1 cellular context compared by ENCODE assay signal in genomic region chr19:42295831-42296525, GRCh38.
A peak's percentile ranks its signal among the peaks of the same experiment; 100 is the strongest.
TF ChIP-seq lines count a peak whose summit lies in the region.

No MANE protein-coding gene starts in this region.

TF ChIP-seq in HepG2, 621 proteins besides CTCF, POLR2A, EP300 and RAD21 (continued from another document):
- TF ChIP-seq PRDM15 (CRISPR knock-in tag; IDR thresholded peaks at IDR 0.05) (no peak), CHD2 (IDR thresholded peaks at IDR 0.05; ENCODE audit: low read depth, low read length) (no peak), PAF1 (CRISPR knock-in tag; IDR thresholded peaks at IDR 0.05) (peak; percentile 84; the same call in 1 of the 2 replicates), CCDC6 (CRISPR knock-in tag; IDR thresholded peaks at IDR 0.05) (no peak), ZBTB38 (CRISPR knock-in tag; IDR thresholded peaks at IDR 0.05) (peak; percentile 15; the same call in 1 of the 2 replicates), MLLT10 (CRISPR knock-in tag; IDR thresholded peaks at IDR 0.05) (no peak), ERF (CRISPR knock-in tag; IDR thresholded peaks at IDR 0.05) (no peak), ESRRA (CRISPR knock-in tag; IDR thresholded peaks at IDR 0.05; ENCODE audit: low read depth) (no peak), TEAD3 (CRISPR knock-in tag; optimal IDR thresholded peaks at IDR 0.05; ENCODE audit: borderline replicate concordance) (peak; percentile 39), POLR2G (IDR thresholded peaks at IDR 0.05; ENCODE audit: low read depth, low read length) (0 out of 2 replicates have a peak, but pooled peaks have one; percentile 39), STAG1 (CRISPR knock-in tag; IDR thresholded peaks at IDR 0.05) (peak; percentile 83), AHDC1 (CRISPR knock-in tag; IDR thresholded peaks at IDR 0.05; ENCODE audit: borderline replicate concordance) (no peak), TERF1 (CRISPR knock-in tag; IDR thresholded peaks at IDR 0.05) (no peak), DNMT1 (CRISPR knock-in tag; IDR thresholded peaks at IDR 0.05) (peak; percentile 74; the same call in 1 of the 2 replicates), PRDM10 (CRISPR knock-in tag; IDR thresholded peaks at IDR 0.05; ENCODE audit: low read depth) (peak; percentile 70; the same call in 1 of the 2 replicates), AHR (CRISPR knock-in tag; IDR thresholded peaks at IDR 0.05) (0 out of 2 replicates have a peak, but pooled peaks have one; percentile 60), ZNF770 (CRISPR knock-in tag; IDR thresholded peaks at IDR 0.05) (no peak), GTF3A (CRISPR knock-in tag; conservative IDR thresholded peaks at IDR 0.05) (no peak), MTA3 (CRISPR knock-in tag; IDR thresholded peaks at IDR 0.05) (no peak), KLF6 (CRISPR knock-in tag; IDR thresholded peaks at IDR 0.05) (no peak), SALL1 (CRISPR knock-in tag; IDR thresholded peaks at IDR 0.05) (peak; percentile 54; the same call in 1 of the 2 replicates), PATZ1 (CRISPR knock-in tag; IDR thresholded peaks at IDR 0.05) (peak; percentile 48; the same call in 1 of the 2 replicates), HBP1 (CRISPR knock-in tag; IDR thresholded peaks at IDR 0.05; ENCODE audit: low read depth) (peak; percentile 53; the same call in 1 of the 2 replicates), ZBTB39 (CRISPR knock-in tag; IDR thresholded peaks at IDR 0.05) (peak; percentile 26; the same call in 1 of the 2 replicates)
